In the genomic region with DNA sequence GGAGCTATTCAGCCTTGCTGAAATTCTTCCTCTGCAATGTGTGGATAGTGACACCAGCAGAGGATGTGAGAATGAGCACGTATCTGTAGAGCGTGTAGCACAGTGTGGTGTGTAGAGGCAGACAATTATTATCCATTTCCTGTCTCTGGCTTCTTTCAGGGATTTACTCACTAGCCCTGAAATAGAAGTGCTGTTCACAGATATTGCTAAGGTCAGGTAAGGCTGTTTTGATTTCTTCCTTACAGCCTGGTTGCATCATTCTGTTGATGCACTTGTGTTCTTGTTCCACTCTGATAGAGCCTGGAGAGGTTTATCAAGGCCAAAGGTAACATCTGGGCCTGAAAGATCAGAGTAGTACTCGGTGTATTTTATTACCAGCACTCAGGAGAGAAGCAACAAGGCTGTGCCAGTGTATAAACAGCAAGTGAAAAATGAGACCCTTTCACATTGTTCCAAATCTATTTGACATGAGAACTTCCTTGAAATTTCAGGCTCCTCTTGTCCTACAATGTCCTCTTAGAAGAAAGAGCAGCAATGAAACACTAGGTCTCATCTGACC, we compare ENCODE assay signal across 11 cellular contexts. TPM values are rescaled to one million over a fixed set of nuclear protein-coding genes. Genes with fewer than 3 reads are reported as not detected.
A peak's percentile ranks its signal among the peaks of the same experiment; 100 is the strongest.
DNase-seq lines count a peak whose midpoint lies in the region; ATAC-seq and TF ChIP-seq lines count a peak whose summit lies in the region.
"Had no signal": no experiment of that assay in that cellular context is flagged by ENCODE, and none has a peak within 500 bp of the region (broad histone marks: within the 10 kb centered on the region; RNA-seq: fewer than 3 reads in every experiment).

No MANE protein-coding gene starts in this region.

- 38% methylated on average over 3 of the region's 3 CpGs for WGBS in thyroid gland, 2 donors

- no peaks in the 10 kb centered on the region for H3K36me3 ChIP-seq in thyroid gland

- H3K27me3 ChIP-seq in thyroid gland: no peaks in the 10 kb centered on the region

- peak in 1 of 2 donors; percentile 63 for TF ChIP-seq POLR2A in thyroid gland (IDR thresholded peaks at IDR 0.05)

- H3K9me3 Mint-ChIP-seq in activated naive CD4-positive, alpha-beta T cell treated with anti-CD3 and anti-CD28 coated beads, Interleukin-2, amount 50 U/mL, for 72 hours: no peaks in the 10 kb centered on the region
- H3K9me3 Mint-ChIP-seq in activated naive CD8-positive, alpha-beta T cell treated with anti-CD3 and anti-CD28 coated beads, Interleukin-2, amount 50 U/mL, for 24 hours: no peaks in the 10 kb centered on the region
- H3K9me3 Mint-ChIP-seq: stimulated activated memory B cell treated with anti-CD40 and anti-IgM and Interleukin-4, amounts not matched to agents 10 μg/mL and 1 μg/mL and 100 μg/mL, for 72 hours had no signal

- no peak overlapping the region for H3K4me3 Mint-ChIP-seq in activated naive CD8-positive, alpha-beta T cell treated with anti-CD3 and anti-CD28 coated beads, Interleukin-2, amount 50 U/mL, for 24 hours
- H3K4me3 Mint-ChIP-seq: stimulated activated memory B cell treated with anti-CD40 and anti-IgM and Interleukin-4, amounts not matched to agents 10 μg/mL and 1 μg/mL and 100 μg/mL, for 72 hours had no signal

- no peak for DNase-seq in activated naive CD4-positive, alpha-beta T cell treated with anti-CD3 and anti-CD28 coated beads, Interleukin-2, amount 50 U/mL, for 72 hours (ENCODE audit: low spot score in 2 of 2)
- no peak for DNase-seq in activated naive CD4-positive, alpha-beta T cell (lab: John Stamatoyannopoulos, UW)
- DNase-seq in NCI-H2171 treated with DMSO at 0.1 percent for 48 hours (lab: John Stamatoyannopoulos, UW) (peak; percentile 93), epithelial cell of esophagus (ENCODE audit: low read depth) (peak; percentile 58), thyroid gland (peak; percentile 49 to 50), amniotic stem cell (lab: John Stamatoyannopoulos, UW) (no peak)
- DNase-seq in activated naive CD8-positive, alpha-beta T cell treated with anti-CD3 and anti-CD28 coated beads, Interleukin-2, amount 50 U/mL, for 24 hours: no peak
- DNase-seq: caudate nucleus, retina had no signal

- H3K4me1 ChIP-seq in thyroid gland: peaks cover 26 to 48% of the 10 kb centered on the region in 2 donors

- H3K27ac ChIP-seq in thyroid gland: peak overlapping the region; percentile 81 to 94 (median 89)

- TF ChIP-seq CTCF in epithelial cell of esophagus (IDR thresholded peaks at IDR 0.05; ENCODE audit: insufficient read depth, low read depth, low read length, missing control alignments) (no peak), thyroid gland (IDR thresholded peaks at IDR 0.05) (no peak)

- peak; percentile 52 to 93 for ATAC-seq in activated naive CD4-positive, alpha-beta T cell treated with anti-CD3 and anti-CD28 coated beads, Interleukin-2, amount 50 U/mL, for 72 hours
- no peak for ATAC-seq in activated naive CD8-positive, alpha-beta T cell treated with anti-CD3 and anti-CD28 coated beads, Interleukin-2, amount 50 U/mL, for 24 hours
- no peak for ATAC-seq in HG02588 (IDR thresholded peaks at IDR 0.05; ENCODE audit: unreplicated experiment)
- ATAC-seq: stimulated activated memory B cell treated with anti-CD40 and anti-IgM and Interleukin-4, amounts not matched to agents 10 μg/mL and 1 μg/mL and 100 μg/mL, for 72 hours had no signal

- H3K4me3 ChIP-seq in epithelial cell of esophagus (ENCODE audit: low read length) (no peak overlapping the region), thyroid gland (replicated peaks in 1 of 3) (no peak overlapping the region)

- H3K9me3 ChIP-seq in thyroid gland: no peaks in the 10 kb centered on the region

- H3K4me1 Mint-ChIP-seq in activated naive CD8-positive, alpha-beta T cell treated with anti-CD3 and anti-CD28 coated beads, Interleukin-2, amount 50 U/mL, for 24 hours: no peaks in the 10 kb centered on the region
- H3K4me1 Mint-ChIP-seq: stimulated activated memory B cell treated with anti-CD40 and anti-IgM and Interleukin-4, amounts not matched to agents 10 μg/mL and 1 μg/mL and 100 μg/mL, for 72 hours had no signal

- intact Hi-C loops in thyroid gland (cut with DNase I): no loop called here

- no peaks in the 10 kb centered on the region for H3K27me3 Mint-ChIP-seq in activated naive CD8-positive, alpha-beta T cell treated with anti-CD3 and anti-CD28 coated beads, Interleukin-2, amount 50 U/mL, for 24 hours
- H3K27me3 Mint-ChIP-seq: stimulated activated memory B cell treated with anti-CD40 and anti-IgM and Interleukin-4, amounts not matched to agents 10 μg/mL and 1 μg/mL and 100 μg/mL, for 72 hours had no signal

- H3K36me3 Mint-ChIP-seq in activated naive CD4-positive, alpha-beta T cell treated with anti-CD3 and anti-CD28 coated beads, Interleukin-2, amount 50 U/mL, for 72 hours: no peaks in the 10 kb centered on the region
- H3K36me3 Mint-ChIP-seq in activated naive CD8-positive, alpha-beta T cell treated with anti-CD3 and anti-CD28 coated beads, Interleukin-2, amount 50 U/mL, for 24 hours (ENCODE audit: low read depth): no peaks in the 10 kb centered on the region

- peak overlapping the region in 1 of 2 donors; percentile 68 for H3K27ac Mint-ChIP-seq in activated naive CD4-positive, alpha-beta T cell treated with anti-CD3 and anti-CD28 coated beads, Interleukin-2, amount 50 U/mL, for 72 hours
- no peak overlapping the region for H3K27ac Mint-ChIP-seq in activated naive CD8-positive, alpha-beta T cell treated with anti-CD3 and anti-CD28 coated beads, Interleukin-2, amount 50 U/mL, for 24 hours
- H3K27ac Mint-ChIP-seq: stimulated activated memory B cell treated with anti-CD40 and anti-IgM and Interleukin-4, amounts not matched to agents 10 μg/mL and 1 μg/mL and 100 μg/mL, for 72 hours had no signal

RNA-seq across cellular contexts. Expression of gene ARG2, which starts 16.7 kb away (rescaled TPM):
- total RNA-seq in activated naive CD4-positive, alpha-beta T cell treated with anti-CD3 and anti-CD28 coated beads, Interleukin-2, amount 50 U/mL, for 72 hours: 10 to 100 TPM; 22.4 to 41.5 TPM
- 100 to 1,000 TPM in 2 of 4 donors, 10 to 100 TPM in 2; 76.1 to 160 (median 95.0) TPM for total RNA-seq in thyroid gland

RNA-seq across cellular contexts. Expression of gene PIGH, which starts 36.4 kb away (rescaled TPM):
- 10 to 100 TPM; 15.6 to 27.6 TPM for total RNA-seq in activated naive CD4-positive, alpha-beta T cell treated with anti-CD3 and anti-CD28 coated beads, Interleukin-2, amount 50 U/mL, for 72 hours
- 100 to 1,000 TPM in 1 of 4 donors, 10 to 100 TPM in 3; 43.0 to 103 (median 63.1) TPM for total RNA-seq in thyroid gland

RNA-seq across cellular contexts. Expression of gene VTI1B, which starts 38.0 kb away (rescaled TPM):
- 10 to 100 TPM; 24.7 to 71.1 TPM for total RNA-seq in activated naive CD4-positive, alpha-beta T cell treated with anti-CD3 and anti-CD28 coated beads, Interleukin-2, amount 50 U/mL, for 72 hours
- total RNA-seq in thyroid gland: 100 to 1,000 TPM in 2 of 4 donors, 10 to 100 TPM in 2; 82.0 to 178 (median 99.8) TPM

RNA-seq across cellular contexts. Expression of gene RDH11, which starts 59.1 kb away (rescaled TPM):
- total RNA-seq in activated naive CD4-positive, alpha-beta T cell treated with anti-CD3 and anti-CD28 coated beads, Interleukin-2, amount 50 U/mL, for 72 hours: 10 to 100 TPM; 41.5 to 54.6 TPM
- 100 to 1,000 TPM in 3 of 4 donors, 10 to 100 TPM in 1; 72.2 to 158 (median 112) TPM for total RNA-seq in thyroid gland

Comparison
In these comparisons a context has a peak if more than half of its experiments do, and no peak if none do; other contexts are left out.
1. ATAC-seq: peak in activated naive CD4-positive, alpha-beta T cell treated with anti-CD3 and anti-CD28 coated beads, Interleukin-2, amount 50 U/mL, for 72 hours (2 of 2); none in activated naive CD8-positive, alpha-beta T cell treated with anti-CD3 and anti-CD28 coated beads, Interleukin-2, amount 50 U/mL, for 24 hours (single experiment) and HG02588 (single experiment).
2. DNase-seq: peak in NCI-H2171 treated with DMSO at 0.1 percent for 48 hours (single experiment), epithelial cell of esophagus (single experiment) and thyroid gland (2 of 2); none in activated naive CD4-positive, alpha-beta T cell treated with anti-CD3 and anti-CD28 coated beads, Interleukin-2, amount 50 U/mL, for 72 hours (0 of 2), activated naive CD4-positive, alpha-beta T cell (0 of 4), activated naive CD8-positive, alpha-beta T cell treated with anti-CD3 and anti-CD28 coated beads, Interleukin-2, amount 50 U/mL, for 24 hours (single experiment) and amniotic stem cell (single experiment).